In the genomic region with DNA sequence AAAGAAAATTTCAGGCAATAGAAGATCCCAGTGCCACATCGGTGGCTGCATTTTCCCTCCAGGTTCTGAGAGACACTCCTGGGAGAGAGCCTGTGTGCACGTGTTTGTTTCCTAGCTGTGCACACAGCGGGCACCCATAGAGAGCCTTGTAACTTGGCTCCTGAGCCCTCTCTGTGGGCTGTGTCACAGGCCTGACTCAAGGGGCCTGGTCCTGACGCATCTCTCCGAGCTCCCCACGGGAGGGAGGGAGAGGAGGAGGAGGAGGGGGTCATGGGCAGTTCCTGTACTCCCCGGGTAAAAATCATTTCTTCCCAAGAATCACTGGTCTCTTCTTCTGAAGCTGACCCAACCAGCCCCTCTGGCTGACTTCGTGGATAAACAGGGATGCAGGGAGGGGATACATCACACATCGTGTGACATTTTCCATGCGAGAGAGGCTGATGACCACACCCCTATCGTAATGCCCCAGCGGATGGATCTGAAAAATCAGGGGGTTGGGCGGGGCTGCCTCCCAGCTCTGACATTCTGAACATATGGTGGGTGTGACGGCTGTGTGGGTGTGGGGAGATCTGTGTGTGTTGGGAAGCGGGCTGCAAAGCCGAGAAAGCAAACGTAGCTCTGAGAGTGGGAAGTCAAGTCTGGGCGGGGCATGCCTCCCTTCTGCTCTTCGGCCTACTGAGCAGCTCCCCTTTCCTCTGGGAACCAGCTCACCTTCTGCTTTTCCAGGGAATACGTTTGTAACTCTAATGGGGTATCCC, we compare ENCODE assay signal across 21 cellular contexts.
DNase-seq lines count a peak whose midpoint lies in the region; ATAC-seq and TF ChIP-seq lines count a peak whose summit lies in the region.
"Had no signal": no experiment of that assay in that cellular context is flagged by ENCODE, and none has a peak within 500 bp of the region (broad histone marks: within the 10 kb centered on the region; RNA-seq: fewer than 3 reads in every experiment).

No MANE protein-coding gene starts in this region.

- H3K27ac ChIP-seq in upper lobe of right lung, result no peak overlapping the region
- H3K27ac ChIP-seq: ascending aorta, neutrophil, thyroid gland had no signal

- H3K4me3 ChIP-seq in upper lobe of right lung, result no peak overlapping the region
- H3K4me3 ChIP-seq: ascending aorta, lung, thyroid gland had no signal

- no peak for TF ChIP-seq CTCF in upper lobe of right lung (IDR thresholded peaks at IDR 0.05)

- H3K36me3 ChIP-seq in upper lobe of right lung, result no peaks in the 10 kb centered on the region
- H3K36me3 ChIP-seq: ascending aorta, neutrophil, thyroid gland had no signal

- peak; percentile 8 for DNase-seq in activated CD4-positive, CD25-positive, alpha-beta regulatory T cell treated with anti-CD3 and anti-CD28 coated beads, Interleukin-2, amount 50 U/mL, for 72 hours
- peak; percentile 85 for DNase-seq in NCI-H82 treated with DMSO at 0.1 percent for 48 hours (lab: John Stamatoyannopoulos, UW; ENCODE audit: unreplicated experiment)
- DNase-seq in head of caudate nucleus, result peak in 40 of 42 donors; percentile 33 to 88 (median 63)
- peak; percentile 60 for DNase-seq in upper lobe of right lung
- DNase-seq in foreskin melanocyte, result no peak
- DNase-seq: 8988T; activated CD4-positive, alpha-beta T cell treated with anti-CD3 and anti-CD28 coated beads for 4 hours; activated naive CD4-positive, alpha-beta T cell treated with anti-CD3 and anti-CD28 coated beads, Interleukin-2, amount 10 ng/mL, durations not matched to agents 7 days and 5 days; activated T-cell treated with anti-CD3 and anti-CD28 coated beads, Interleukin-2, amount 50 U/mL, for 48 hours; hypothalamus; NCI-H1417; stimulated activated CD4-positive, alpha-beta T cell treated with anti-CD3 and anti-CD28 coated beads, Interleukin-4, amount 100 ng/mL, for 24 hours; stimulated activated naive CD4-positive, alpha-beta T cell treated with Interleukin-2 at 50 U/mL for 16 hours; T-helper 1 cell; thyroid gland had no signal

- peaks cover 3% of the 10 kb centered on the region for H3K4me1 ChIP-seq in upper lobe of right lung
- H3K4me1 ChIP-seq: ascending aorta, thyroid gland had no signal

- intact Hi-C loops in head of caudate nucleus (cut with DNase I), result no loop called here
- intact Hi-C loops in upper lobe of right lung (cut with DNase I), result no loop called here

- no peaks in the 10 kb centered on the region for H3K27me3 ChIP-seq in upper lobe of right lung
- H3K27me3 ChIP-seq: ascending aorta, neutrophil, thyroid gland had no signal

- no peaks in the 10 kb centered on the region for H3K9me3 ChIP-seq in upper lobe of right lung
- H3K9me3 ChIP-seq: ascending aorta, neutrophil, thyroid gland had no signal

- ATAC-seq in activated CD4-positive, CD25-positive, alpha-beta regulatory T cell treated with anti-CD3 and anti-CD28 coated beads, Interleukin-2, amount 50 U/mL, for 24 hours, result no peak
- ATAC-seq in upper lobe of right lung, result no peak
- ATAC-seq in HG02623 (IDR thresholded peaks at IDR 0.05; ENCODE audit: unreplicated experiment), result no peak
- ATAC-seq in HG02642 (IDR thresholded peaks at IDR 0.05; ENCODE audit: poor library complexity, unreplicated experiment), result no peak
